ENCODE assay signal across 14 cellular contexts in the genomic region with DNA sequence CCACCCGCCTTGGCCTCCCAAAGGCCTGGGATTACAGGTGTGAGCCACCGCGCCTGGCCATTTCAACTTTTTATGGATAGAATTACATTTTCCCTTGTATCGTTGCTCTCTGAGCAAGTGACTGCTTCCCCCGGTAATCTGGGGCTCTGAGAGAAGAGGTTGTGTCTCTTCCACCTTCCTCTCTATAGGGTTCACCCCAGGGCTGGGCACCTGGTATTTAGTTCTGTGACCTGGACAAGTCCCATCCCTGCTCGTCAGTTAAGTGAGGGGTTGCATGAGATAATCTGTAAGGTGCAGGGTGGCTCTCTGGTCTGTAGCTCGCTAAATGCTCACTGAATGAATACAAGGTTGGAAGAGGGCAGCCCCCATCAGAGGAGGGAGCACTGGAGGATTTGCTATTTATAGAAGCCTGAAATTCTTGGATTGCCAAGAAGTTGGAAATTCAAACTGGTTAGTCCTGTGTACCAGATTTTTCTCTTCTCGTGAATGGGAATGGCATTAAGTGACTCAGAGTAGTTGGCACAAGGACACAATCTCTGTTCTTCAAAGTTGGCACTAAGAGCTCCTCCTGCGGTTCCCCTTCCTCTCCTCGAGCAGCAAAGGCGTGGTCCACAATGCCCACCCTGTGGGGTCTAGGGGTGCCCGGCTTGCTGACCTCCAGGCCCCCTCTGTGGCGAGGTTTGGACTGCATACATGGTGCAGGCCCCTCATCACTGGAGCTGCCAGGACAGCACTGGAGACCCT.
A peak's percentile ranks its signal among the peaks of the same experiment; 100 is the strongest.
DNase-seq lines count a peak whose midpoint lies in the region; ATAC-seq, FAIRE-seq and TF ChIP-seq lines count a peak whose summit lies in the region.
"Had no signal": no experiment of that assay in that cellular context is flagged by ENCODE, and none has a peak within 500 bp of the region (broad histone marks: within the 10 kb centered on the region; RNA-seq: fewer than 3 reads in every experiment).

No MANE protein-coding gene starts in this region.

- ATAC-seq in left lobe of liver, result no peak
- no peak for ATAC-seq in activated CD4-positive, CD25-positive, alpha-beta regulatory T cell treated with anti-CD3 and anti-CD28 coated beads, Interleukin-2, amount 50 U/mL, for 24 hours
- ATAC-seq: sciatic nerve had no signal

- peak; percentile 48 for DNase-seq in LNCaP clone FGC (ENCODE audit: low read depth)
- DNase-seq in astrocyte (ENCODE audit: low read depth), result peak; percentile 68
- peak; percentile 34 for DNase-seq in left lobe of liver (ENCODE audit: low spot score)
- peak; percentile 54 for DNase-seq in urothelium cell line (ENCODE audit: low spot score)
- no peak for DNase-seq in activated CD8-positive, alpha-beta memory T cell treated with anti-CD3 and anti-CD28 coated beads, Interleukin-2, amount 50 U/mL, for 4 hours
- no peak for DNase-seq in GM13977 (ENCODE audit: low spot score)
- DNase-seq: activated CD4-positive, alpha-beta T cell treated with anti-CD3 and anti-CD28 coated beads, Interleukin-2, amount 50 U/mL, for 48 hours; activated gamma-delta T cell treated with Interleukin-2 at 50 U/mL for 16 hours; T-helper 1 cell had no signal

- no peaks in the 10 kb centered on the region for H3K27me3 ChIP-seq in astrocyte (ENCODE audit: insufficient read depth, low read length)
- H3K27me3 ChIP-seq: tibial artery had no signal

- H3K4me3 ChIP-seq in LNCaP clone FGC (ENCODE audit: low read depth, low read length), result no peak overlapping the region
- no peak overlapping the region for H3K4me3 ChIP-seq in astrocyte (ENCODE audit: insufficient read depth, low read depth, low read length)
- H3K4me3 ChIP-seq: tibial artery had no signal

- H3K9me3 Mint-ChIP-seq in astrocyte (ENCODE audit: unreplicated experiment), result no peaks in the 10 kb centered on the region

- H3K4me1 Mint-ChIP-seq in astrocyte (ENCODE audit: low read depth, unreplicated experiment), result peaks cover 50% of the 10 kb centered on the region
- H3K4me1 Mint-ChIP-seq: central memory CD8-positive, alpha-beta T cell had no signal

- no peaks in the 10 kb centered on the region for H3K9me3 ChIP-seq in astrocyte (ENCODE audit: insufficient read depth, low read depth, low read length)
- H3K9me3 ChIP-seq: tibial artery had no signal

- no peaks in the 10 kb centered on the region for H3K27me3 Mint-ChIP-seq in astrocyte (ENCODE audit: low read depth, unreplicated experiment)

- H4K20me1 ChIP-seq in astrocyte (ENCODE audit: insufficient read depth, low read length), result no peaks in the 10 kb centered on the region

- no peak overlapping the region for H2AFZ ChIP-seq in astrocyte (ENCODE audit: low read depth, low read length)

- no peak overlapping the region for H3K4me3 Mint-ChIP-seq in astrocyte (ENCODE audit: unreplicated experiment)
- H3K4me3 Mint-ChIP-seq: central memory CD8-positive, alpha-beta T cell had no signal

- in situ Hi-C loops in GM13977 (cut with MboI; ENCODE audit: low pct_unique_long_range_greater_than_20kb, low sequenced_read_pairs, unreplicated experiment), result no loop called here

- H3K27ac ChIP-seq in astrocyte (ENCODE audit: low read depth, low read length), result peak overlapping the region; percentile 85
- H3K27ac ChIP-seq: tibial artery had no signal

- peaks cover 46% of the 10 kb centered on the region for H3K4me1 ChIP-seq in astrocyte (ENCODE audit: insufficient read depth, low read length)

- peak overlapping the region; percentile 51 for H3K4me2 ChIP-seq in astrocyte (ENCODE audit: low read length)

- H3K9ac ChIP-seq in astrocyte (ENCODE audit: low read length), result peak overlapping the region; percentile 69

- H3K36me3 ChIP-seq in astrocyte (ENCODE audit: insufficient read depth, low read length), result no peaks in the 10 kb centered on the region
- H3K36me3 ChIP-seq: tibial artery had no signal

- H3K36me3 Mint-ChIP-seq in astrocyte (ENCODE audit: low read depth, unreplicated experiment), result no peaks in the 10 kb centered on the region

- no peaks in the 10 kb centered on the region for H3K79me2 ChIP-seq in astrocyte (ENCODE audit: insufficient read depth, low read length)

- peak overlapping the region; percentile 80 for H3K27ac Mint-ChIP-seq in astrocyte (ENCODE audit: unreplicated experiment)

- TF ChIP-seq CTCF in LNCaP clone FGC (IDR thresholded peaks at IDR 0.05; ENCODE audit: control insufficient read depth, extremely low read depth, insufficient read depth), result no peak
- no peak for TF ChIP-seq CTCF in astrocyte (IDR thresholded peaks at IDR 0.05; ENCODE audit: insufficient read depth, low read depth, low read length)
- no peak for TF ChIP-seq CTCF in GM13977 (IDR thresholded peaks at IDR 0.05; ENCODE audit: extremely low read depth, insufficient read depth, missing control alignments)

- FAIRE-seq in astrocyte (lab: Jason Lieb, UNC) (no peak), urothelium cell line (lab: Jason Lieb, UNC) (no peak)
- FAIRE-seq: HTR-8/SVneo had no signal

Comparison
In these comparisons a context has a peak if more than half of its experiments do, and no peak if none do; other contexts are left out.
1. DNase-seq: peak in LNCaP clone FGC (single experiment), astrocyte (single experiment), left lobe of liver (single experiment) and urothelium cell line (single experiment); none in activated CD8-positive, alpha-beta memory T cell treated with anti-CD3 and anti-CD28 coated beads, Interleukin-2, amount 50 U/mL, for 4 hours (single experiment) and GM13977 (single experiment).